Comparison of ENCODE assay signal across 34 cellular contexts in the genomic region with DNA sequence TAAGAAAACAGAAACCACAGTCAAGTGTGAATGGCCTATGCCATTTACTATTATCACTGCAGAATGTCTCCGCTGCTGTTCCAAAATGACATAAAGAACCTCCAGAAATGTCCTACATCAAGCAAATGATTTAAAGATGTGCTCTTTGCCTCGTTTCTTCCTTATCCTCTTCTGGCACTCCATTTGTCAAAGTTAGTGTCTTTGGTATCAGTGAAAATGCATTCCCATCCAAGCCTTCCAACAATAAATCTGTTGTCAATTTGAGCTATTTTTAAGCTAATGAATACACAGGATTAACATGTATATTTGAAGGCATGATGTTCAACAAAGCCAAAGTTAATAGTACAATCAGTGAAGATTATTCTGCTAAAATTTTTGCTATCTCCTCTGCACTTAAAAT.
"Had no signal": no experiment of that assay in that cellular context is flagged by ENCODE, and none has a peak within 500 bp of the region (broad histone marks: within the 10 kb centered on the region; RNA-seq: fewer than 3 reads in every experiment).

No MANE protein-coding gene starts in this region.

- H3K27ac ChIP-seq: KMS-11 had no signal

- H3K9ac ChIP-seq: KMS-11 had no signal

- DNase-seq: Karpas-422, Kasumi-1, MG63, MM.1S, MV-4-11, NCI-H1048, NCI-H1092, NCI-H1092 treated with DMSO at 0.1 percent for 48 hours, NCI-H1105, NCI-H1105 treated with DMSO at 0.1 percent for 48 hours, NCI-H1417, NCI-H1417 treated with DMSO at 0.1 percent for 48 hours, NCI-H1436, NCI-H1436 treated with DMSO at 0.1 percent for 48 hours, NCI-H146, NCI-H1694, NCI-H1694 treated with DMSO at 0.1 percent for 48 hours, NCI-H187, NCI-H187 treated with DMSO at 0.1 percent for 48 hours, NCI-H1930, NCI-H2029, NCI-H2029 treated with DMSO at 0.1 percent for 48 hours, NCI-H2081, NCI-H2081 treated with DMSO at 0.1 percent for 48 hours, NCI-H2107, NCI-H2171, NCI-H2171 treated with DMSO at 0.1 percent for 48 hours, NCI-H2227 treated with DMSO at 0.1 percent for 48 hours, NCI-H226, NCI-H345, NCI-H446, NCI-H446 treated with DMSO at 0.1 percent for 48 hours, NCI-H510A had no signal

- H3K4me2 ChIP-seq: KMS-11 had no signal

- H3K4me3 ChIP-seq: MG63 had no signal

- H3K27me3 ChIP-seq: MG63 had no signal

- H3K9me3 ChIP-seq: MG63 had no signal

- H3K36me3 ChIP-seq: MG63 had no signal
